In genomic region chr10:48517482-48517881, GRCh38 we compare ENCODE assay signal across 1 cellular context.
TF ChIP-seq lines count a peak whose summit lies in the region.

No MANE protein-coding gene starts in this region.

TF ChIP-seq in GM12878, 131 proteins besides CTCF, POLR2A, EP300 and RAD21:
- TF ChIP-seq MEF2A (IDR thresholded peaks at IDR 0.05; ENCODE audit: insufficient read depth, low read depth, low read length) = no peak
- no peak for TF ChIP-seq ESRRA (IDR thresholded peaks at IDR 0.05; ENCODE audit: low read length)
- TF ChIP-seq KDM1A (IDR thresholded peaks at IDR 0.05; ENCODE audit: borderline replicate concordance) = no peak
- no peak for TF ChIP-seq CBX3 (IDR thresholded peaks at IDR 0.05; ENCODE audit: borderline replicate concordance, low read depth)
- no peak for TF ChIP-seq ZNF217 (IDR thresholded peaks at IDR 0.05)
- TF ChIP-seq CREB1 (IDR thresholded peaks at IDR 0.05; ENCODE audit: low read depth) = no peak
- no peak for TF ChIP-seq EED (IDR thresholded peaks at IDR 0.05; ENCODE audit: low read depth)
- no peak for TF ChIP-seq ASH2L (IDR thresholded peaks at IDR 0.05; ENCODE audit: borderline replicate concordance, low read depth)
- no peak for TF ChIP-seq ZBTB40 (IDR thresholded peaks at IDR 0.05; ENCODE audit: borderline replicate concordance)
- no peak for TF ChIP-seq E2F8 (IDR thresholded peaks at IDR 0.05; ENCODE audit: low read depth, partially characterized antibody)
- no peak for TF ChIP-seq ATF7 (IDR thresholded peaks at IDR 0.05; ENCODE audit: low read depth)
- TF ChIP-seq E4F1 (IDR thresholded peaks at IDR 0.05; ENCODE audit: borderline replicate concordance, partially characterized antibody) = no peak
- TF ChIP-seq, protein P1, sequence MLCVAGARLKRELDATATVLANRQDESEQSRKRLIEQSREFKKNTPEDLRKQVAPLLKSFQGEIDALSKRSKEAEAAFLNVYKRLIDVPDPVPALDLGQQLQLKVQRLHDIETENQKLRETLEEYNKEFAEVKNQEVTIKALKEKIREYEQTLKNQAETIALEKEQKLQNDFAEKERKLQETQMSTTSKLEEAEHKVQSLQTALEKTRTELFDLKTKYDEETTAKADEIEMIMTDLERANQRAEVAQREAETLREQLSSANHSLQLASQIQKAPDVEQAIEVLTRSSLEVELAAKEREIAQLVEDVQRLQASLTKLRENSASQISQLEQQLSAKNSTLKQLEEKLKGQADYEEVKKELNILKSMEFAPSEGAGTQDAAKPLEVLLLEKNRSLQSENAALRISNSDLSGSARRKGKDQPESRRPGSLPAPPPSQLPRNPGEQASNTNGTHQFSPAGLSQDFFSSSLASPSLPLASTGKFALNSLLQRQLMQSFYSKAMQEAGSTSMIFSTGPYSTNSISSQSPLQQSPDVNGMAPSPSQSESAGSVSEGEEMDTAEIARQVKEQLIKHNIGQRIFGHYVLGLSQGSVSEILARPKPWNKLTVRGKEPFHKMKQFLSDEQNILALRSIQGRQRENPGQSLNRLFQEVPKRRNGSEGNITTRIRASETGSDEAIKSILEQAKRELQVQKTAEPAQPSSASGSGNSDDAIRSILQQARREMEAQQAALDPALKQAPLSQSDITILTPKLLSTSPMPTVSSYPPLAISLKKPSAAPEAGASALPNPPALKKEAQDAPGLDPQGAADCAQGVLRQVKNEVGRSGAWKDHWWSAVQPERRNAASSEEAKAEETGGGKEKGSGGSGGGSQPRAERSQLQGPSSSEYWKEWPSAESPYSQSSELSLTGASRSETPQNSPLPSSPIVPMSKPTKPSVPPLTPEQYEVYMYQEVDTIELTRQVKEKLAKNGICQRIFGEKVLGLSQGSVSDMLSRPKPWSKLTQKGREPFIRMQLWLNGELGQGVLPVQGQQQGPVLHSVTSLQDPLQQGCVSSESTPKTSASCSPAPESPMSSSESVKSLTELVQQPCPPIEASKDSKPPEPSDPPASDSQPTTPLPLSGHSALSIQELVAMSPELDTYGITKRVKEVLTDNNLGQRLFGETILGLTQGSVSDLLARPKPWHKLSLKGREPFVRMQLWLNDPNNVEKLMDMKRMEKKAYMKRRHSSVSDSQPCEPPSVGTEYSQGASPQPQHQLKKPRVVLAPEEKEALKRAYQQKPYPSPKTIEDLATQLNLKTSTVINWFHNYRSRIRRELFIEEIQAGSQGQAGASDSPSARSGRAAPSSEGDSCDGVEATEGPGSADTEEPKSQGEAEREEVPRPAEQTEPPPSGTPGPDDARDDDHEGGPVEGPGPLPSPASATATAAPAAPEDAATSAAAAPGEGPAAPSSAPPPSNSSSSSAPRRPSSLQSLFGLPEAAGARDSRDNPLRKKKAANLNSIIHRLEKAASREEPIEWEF (IDR thresholded peaks at IDR 0.05; ENCODE audit: insufficient replicate concordance, low read depth, low read length) = no peak
- no peak for TF ChIP-seq PRDM15 (CRISPR knock-in tag; IDR thresholded peaks at IDR 0.05)
